In genomic region chr11:5310423-5310822, GRCh38 we compare ENCODE assay signal across 2 cellular contexts.
TF ChIP-seq lines count a peak whose summit lies in the region.

No MANE protein-coding gene starts in this region.

TF ChIP-seq in IMR-90, 13 proteins besides CTCF, POLR2A, EP300 and RAD21:
- TF ChIP-seq NFE2L2 (IDR thresholded peaks at IDR 0.05; ENCODE audit: low read depth, low read length) (no peak), CEBPB (IDR thresholded peaks at IDR 0.05; ENCODE audit: low read depth, low read length) (peak; percentile 63), FOS (IDR thresholded peaks at IDR 0.05; ENCODE audit: low read depth, low read length) (no peak)

TF ChIP-seq in K562, 482 proteins besides CTCF, POLR2A, EP300 and RAD21:
- TF ChIP-seq SIN3B (IDR thresholded peaks at IDR 0.05; ENCODE audit: low read depth) (no peak), CEBPG (CRISPR knock-in tag; IDR thresholded peaks at IDR 0.05) (no peak), CEBPG (tag; conservative IDR thresholded peaks at IDR 0.05 in 1 of 2, IDR thresholded peaks at IDR 0.05 in 1 of 2) (peak; percentile 25 to 46; a peak in 2 of 4 replicates), CEBPB (tag; IDR thresholded peaks at IDR 0.05) (peak; percentile 70)
